In genomic region chr2:215479536-215480240, GRCh38 we compare ENCODE assay signal across 1 cellular context.
TF ChIP-seq lines count a peak whose summit lies in the region.

No MANE protein-coding gene starts in this region.

TF ChIP-seq in HepG2, 621 proteins besides CTCF, POLR2A, EP300 and RAD21 (continued from another document and continues in another):
- TF ChIP-seq KDM2A (CRISPR knock-in tag; IDR thresholded peaks at IDR 0.05; ENCODE audit: borderline replicate concordance, low read depth): no peak
- TF ChIP-seq ZNF644 (CRISPR knock-in tag; IDR thresholded peaks at IDR 0.05; ENCODE audit: low read depth): peak; percentile 98
- TF ChIP-seq MTF2 (CRISPR knock-in tag; IDR thresholded peaks at IDR 0.05; ENCODE audit: borderline replicate concordance): no peak
- 0 out of 2 replicates have a peak, but pooled peaks have one; percentile 59 for TF ChIP-seq IRF9 (CRISPR knock-in tag; IDR thresholded peaks at IDR 0.05; ENCODE audit: borderline replicate concordance)
- no peak for TF ChIP-seq ARNT2 (CRISPR knock-in tag; IDR thresholded peaks at IDR 0.05; ENCODE audit: low read depth)
- peak; percentile 45; the same call in 1 of the 2 replicates for TF ChIP-seq MLX (CRISPR knock-in tag; IDR thresholded peaks at IDR 0.05)
- peak; percentile 67 for TF ChIP-seq NR2F6 (IDR thresholded peaks at IDR 0.05)
- TF ChIP-seq NR2F6 (CRISPR knock-in tag; IDR thresholded peaks at IDR 0.05): peak; percentile 85
- no peak for TF ChIP-seq ZNF616 (CRISPR knock-in tag; IDR thresholded peaks at IDR 0.05; ENCODE audit: low read depth)
- TF ChIP-seq ZNF574 (CRISPR knock-in tag; IDR thresholded peaks at IDR 0.05): 0 out of 2 replicates have a peak, but pooled peaks have one; percentile 45
- 0 out of 2 replicates have a peak, but pooled peaks have one; percentile 64 for TF ChIP-seq ZFP36L1 (CRISPR knock-in tag; IDR thresholded peaks at IDR 0.05)
- TF ChIP-seq AHDC1 (CRISPR knock-in tag; IDR thresholded peaks at IDR 0.05; ENCODE audit: borderline replicate concordance): peak; percentile 76; the same call in 1 of the 2 replicates
- TF ChIP-seq MAX (IDR thresholded peaks at IDR 0.05): peak; percentile 84
- 0 out of 2 replicates have a peak, but pooled peaks have one; percentile 15 for TF ChIP-seq NR2F2 (IDR thresholded peaks at IDR 0.05; ENCODE audit: borderline replicate concordance, low read depth)
- TF ChIP-seq SP5 (CRISPR knock-in tag; IDR thresholded peaks at IDR 0.05; ENCODE audit: borderline replicate concordance, low read depth): peak; percentile 67; the same call in 1 of the 2 replicates
- peak; percentile 69; the same call in 1 of the 2 replicates for TF ChIP-seq ZSCAN29 (CRISPR knock-in tag; conservative IDR thresholded peaks at IDR 0.05)
- peak; percentile 63; the same call in 1 of the 2 replicates for TF ChIP-seq KAT8 (CRISPR knock-in tag; IDR thresholded peaks at IDR 0.05)
- no peak for TF ChIP-seq SOX6 (IDR thresholded peaks at IDR 0.05)
- peak; percentile 92 for TF ChIP-seq SOX6 (CRISPR knock-in tag; IDR thresholded peaks at IDR 0.05)
- peak; percentile 53; the same call in 1 of the 2 replicates for TF ChIP-seq ZNF276 (CRISPR knock-in tag; IDR thresholded peaks at IDR 0.05; ENCODE audit: low read depth)
- TF ChIP-seq GABPB1 (CRISPR knock-in tag; IDR thresholded peaks at IDR 0.05): peak; percentile 69
- peak; percentile 52; the same call in 1 of the 2 replicates for TF ChIP-seq MIXL1 (CRISPR knock-in tag; IDR thresholded peaks at IDR 0.05)
- TF ChIP-seq FOXA3 (CRISPR knock-in tag; IDR thresholded peaks at IDR 0.05): peak; percentile 76; the same call in 1 of the 2 replicates
- peak; percentile 40; the same call in 1 of the 2 replicates for TF ChIP-seq THAP11 (CRISPR knock-in tag; IDR thresholded peaks at IDR 0.05)
- peak; percentile 40; the same call in 1 of the 2 replicates for TF ChIP-seq SPEN (CRISPR knock-in tag; IDR thresholded peaks at IDR 0.05; ENCODE audit: low read depth)
- TF ChIP-seq ATF2 (CRISPR knock-in tag; IDR thresholded peaks at IDR 0.05): peak; percentile 42; the same call in 1 of the 2 replicates
- TF ChIP-seq TFAP4 (IDR thresholded peaks at IDR 0.05; ENCODE audit: borderline replicate concordance, low read depth): peak; percentile 51
- peak; percentile 90; the same call in 1 of the 2 replicates for TF ChIP-seq ZNF580 (CRISPR knock-in tag; IDR thresholded peaks at IDR 0.05; ENCODE audit: borderline replicate concordance, low read depth)
- TF ChIP-seq MED1 (CRISPR knock-in tag; IDR thresholded peaks at IDR 0.05): peak; percentile 91
- TF ChIP-seq KDM3A (CRISPR knock-in tag; IDR thresholded peaks at IDR 0.05; ENCODE audit: low read depth): 0 out of 2 replicates have a peak, but pooled peaks have one; percentile 46
- peak; percentile 71 for TF ChIP-seq ELF1 (CRISPR knock-in tag; IDR thresholded peaks at IDR 0.05)
- peak; percentile 90 for TF ChIP-seq IKZF5 (CRISPR knock-in tag; IDR thresholded peaks at IDR 0.05)
- peak; percentile 66; the same call in 1 of the 2 replicates for TF ChIP-seq ZNF343 (CRISPR knock-in tag; IDR thresholded peaks at IDR 0.05)
- TF ChIP-seq RXRA (CRISPR knock-in tag; IDR thresholded peaks at IDR 0.05): peak; percentile 54; the same call in 1 of the 2 replicates
- TF ChIP-seq ZZZ3 (CRISPR knock-in tag; IDR thresholded peaks at IDR 0.05; ENCODE audit: borderline replicate concordance): 0 out of 2 replicates have a peak, but pooled peaks have one; percentile 30
- 0 out of 2 replicates have a peak, but pooled peaks have one; percentile 59 for TF ChIP-seq SIX4 (CRISPR knock-in tag; IDR thresholded peaks at IDR 0.05)
- peak; percentile 78; the same call in 1 of the 2 replicates for TF ChIP-seq ZBTB7B (CRISPR knock-in tag; IDR thresholded peaks at IDR 0.05)
- TF ChIP-seq ATAD3A (CRISPR knock-in tag; IDR thresholded peaks at IDR 0.05): no peak
- no peak for TF ChIP-seq ARHGAP35 (CRISPR knock-in tag; IDR thresholded peaks at IDR 0.05; ENCODE audit: borderline replicate concordance)
